In the genomic region with DNA sequence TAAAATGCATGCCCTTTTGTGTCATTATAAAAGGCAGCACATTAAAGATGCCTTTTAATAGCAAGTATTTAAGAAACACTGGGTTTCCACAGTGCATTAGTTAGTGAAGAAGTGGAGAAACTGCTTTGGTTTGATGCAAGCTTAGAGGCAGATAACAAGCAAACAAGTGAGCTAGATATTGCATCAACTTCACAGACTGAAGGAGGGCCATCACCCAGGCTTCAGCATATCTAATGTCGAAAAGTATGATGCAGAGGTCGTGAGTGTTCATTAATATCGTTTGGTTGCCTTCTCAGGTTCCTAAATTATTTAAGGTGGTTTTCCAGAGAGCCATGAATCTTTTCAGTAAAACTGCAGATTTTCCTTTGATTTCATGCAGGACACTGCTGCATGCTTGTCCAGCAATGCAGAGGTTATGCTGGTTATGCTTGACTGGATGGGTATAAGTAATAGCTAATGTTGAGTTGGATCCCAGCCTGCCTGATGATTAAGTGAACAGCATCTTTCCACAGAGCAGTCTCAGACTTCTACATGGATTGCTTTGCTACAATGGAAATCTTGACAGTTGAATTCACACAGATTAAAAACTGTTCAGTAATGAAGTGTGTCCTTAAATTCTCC, we compare ENCODE assay signal across 14 cellular contexts.
A peak's percentile ranks its signal among the peaks of the same experiment; 100 is the strongest.
DNase-seq lines count a peak whose midpoint lies in the region; ATAC-seq and TF ChIP-seq lines count a peak whose summit lies in the region.
"Had no signal": no experiment of that assay in that cellular context is flagged by ENCODE, and none has a peak within 500 bp of the region (broad histone marks: within the 10 kb centered on the region; RNA-seq: fewer than 3 reads in every experiment).

No MANE protein-coding gene starts in this region.

- peaks cover 3% of the 10 kb centered on the region for H3K36me3 Mint-ChIP-seq in chondrocyte (ENCODE audit: low read depth)
- H3K36me3 Mint-ChIP-seq: activated CD8-positive, alpha-beta memory T cell treated with anti-CD3 and anti-CD28 coated beads, Interleukin-2, amount 10 ng/mL, durations not matched to agents 7 days and 5 days had no signal

- ATAC-seq in GM21423 (IDR thresholded peaks at IDR 0.05; ENCODE audit: unreplicated experiment) = no peak
- no peak for ATAC-seq in GM19324 (IDR thresholded peaks at IDR 0.05; ENCODE audit: low FRiP score, unreplicated experiment)
- ATAC-seq: activated CD8-positive, alpha-beta memory T cell treated with anti-CD3 and anti-CD28 coated beads, Interleukin-2, amount 10 ng/mL, durations not matched to agents 7 days and 5 days had no signal

- no peaks in the 10 kb centered on the region for H3K79me1 ChIP-seq in mesendoderm (ENCODE audit: low read length)

- H3K27me3 ChIP-seq in Karpas-422 (ENCODE audit: low read length) = no peaks in the 10 kb centered on the region
- no peaks in the 10 kb centered on the region for H3K27me3 ChIP-seq in mesendoderm (ENCODE audit: insufficient read depth, low read length, poor library complexity)

- H3K27me3 Mint-ChIP-seq in chondrocyte (ENCODE audit: low read depth) = no peaks in the 10 kb centered on the region
- H3K27me3 Mint-ChIP-seq: activated naive CD8-positive, alpha-beta T cell; progenitor cell of endocrine pancreas had no signal

- H3K4me1 ChIP-seq in Karpas-422 (ENCODE audit: low read length) (peaks cover 24% of the 10 kb centered on the region), mesendoderm (ENCODE audit: control insufficient read depth, low read depth, low read length) (peaks cover 2% of the 10 kb centered on the region)

- H4K8ac ChIP-seq in mesendoderm (ENCODE audit: low read depth, low read length) = no peak overlapping the region

- no peaks in the 10 kb centered on the region for H3K9me3 ChIP-seq in Karpas-422 (ENCODE audit: low read length)

- no peak overlapping the region for H2AFZ ChIP-seq in Karpas-422 (ENCODE audit: low read length)

- no peak overlapping the region for H3K27ac ChIP-seq in Karpas-422 (ENCODE audit: low read length)
- H3K27ac ChIP-seq in mesendoderm (ENCODE audit: low read depth, low read length) = no peak overlapping the region

- H3K4me1 Mint-ChIP-seq in chondrocyte (ENCODE audit: low read depth) = peaks cover 99% of the 10 kb centered on the region

- H3K79me2 ChIP-seq in Karpas-422 (ENCODE audit: low read length) = no peaks in the 10 kb centered on the region
- H3K79me2 ChIP-seq in mesendoderm (ENCODE audit: control insufficient read depth, insufficient read depth, low read length) = no peaks in the 10 kb centered on the region

- no peak overlapping the region for H4K5ac ChIP-seq in mesendoderm (ENCODE audit: low read length)

- H3K4ac ChIP-seq in mesendoderm (ENCODE audit: low read depth, low read length) = no peak overlapping the region

- no peak overlapping the region for H2BK120ac ChIP-seq in mesendoderm (ENCODE audit: low read depth, low read length)

- H3K18ac ChIP-seq in mesendoderm (ENCODE audit: low read length) = peak overlapping the region; percentile 18

- H3K9me2 ChIP-seq in Karpas-422 (replicated peaks; ENCODE audit: insufficient read depth, low read length) = no peaks in the 10 kb centered on the region

- H3K4me3 ChIP-seq in Karpas-422 (ENCODE audit: low read length) (no peak overlapping the region), mesendoderm (ENCODE audit: low read length) (no peak overlapping the region)

- H2BK5ac ChIP-seq in mesendoderm (ENCODE audit: low read length) = no peak overlapping the region

- H2BK15ac ChIP-seq in mesendoderm (replicated peaks; ENCODE audit: low read depth) = peak overlapping the region; percentile 2

- no peak overlapping the region for H3K56ac ChIP-seq in mesendoderm (ENCODE audit: low read length)

- no peak overlapping the region for H3K23ac ChIP-seq in mesendoderm (ENCODE audit: low read length)

- H2AK5ac ChIP-seq in mesendoderm (ENCODE audit: low read length) = no peak overlapping the region

- H3K36me3 ChIP-seq in Karpas-422 (ENCODE audit: insufficient read depth, low read length) (no peaks in the 10 kb centered on the region), mesendoderm (ENCODE audit: control insufficient read depth, insufficient read depth, low read length) (no peaks in the 10 kb centered on the region)

- H3K27ac Mint-ChIP-seq in chondrocyte (ENCODE audit: unreplicated experiment) = peak overlapping the region; percentile 73
- H3K27ac Mint-ChIP-seq: activated CD8-positive, alpha-beta memory T cell treated with anti-CD3 and anti-CD28 coated beads, Interleukin-2, amount 10 ng/mL, durations not matched to agents 7 days and 5 days; activated naive CD8-positive, alpha-beta T cell; progenitor cell of endocrine pancreas had no signal

- no peaks in the 10 kb centered on the region for H3K9me3 Mint-ChIP-seq in chondrocyte (ENCODE audit: low read depth)

- no CpG with 5 or more reads among the region's 3 CpGs for WGBS in mesendoderm (ENCODE audit: extremely low coverage, insufficient coverage, low lambda C conversion rate)

- no peaks in the 10 kb centered on the region; the same call in 1 of the 2 replicates for H4K20me1 ChIP-seq in Karpas-422 (ENCODE audit: insufficient read depth, low read depth, low read length)

- no peak overlapping the region for H3K9ac ChIP-seq in Karpas-422 (ENCODE audit: low read length)
- no peak overlapping the region for H3K9ac ChIP-seq in mesendoderm (ENCODE audit: low read length)

- H3K4me2 ChIP-seq in Karpas-422 (ENCODE audit: low read depth, low read length, poor library complexity, severe bottlenecking) (peak overlapping the region; percentile 20), mesendoderm (ENCODE audit: low read length) (no peak overlapping the region)

- no peak for TF ChIP-seq CTCF in chondrocyte (IDR thresholded peaks at IDR 0.05)

- H3K4me3 Mint-ChIP-seq in chondrocyte (ENCODE audit: unreplicated experiment) = no peak overlapping the region
- H3K4me3 Mint-ChIP-seq: activated CD8-positive, alpha-beta memory T cell treated with anti-CD3 and anti-CD28 coated beads, Interleukin-2, amount 10 ng/mL, durations not matched to agents 7 days and 5 days; activated naive CD8-positive, alpha-beta T cell had no signal

- DNase-seq in AG08395 (ENCODE audit: low spot score) = peak; percentile 41
- no peak for DNase-seq in Karpas-422
- DNase-seq in chondrocyte (ENCODE audit: low spot score) = no peak
- DNase-seq in mesendoderm = no peak
- no peak for DNase-seq in NCI-H1436 (lab: John Stamatoyannopoulos, UW)
- DNase-seq in NCI-H187 (lab: John Stamatoyannopoulos, UW) = no peak
- DNase-seq: activated CD8-positive, alpha-beta memory T cell treated with anti-CD3 and anti-CD28 coated beads, Interleukin-2, amount 10 ng/mL, durations not matched to agents 7 days and 5 days; C1 segment of cervical spinal cord; H7; stimulated activated CD4-positive, alpha-beta T cell treated with anti-CD3 and anti-CD28 coated beads, Interleukin-1b, Interleukin-23, amount 100 ng/mL, for 48 hours had no signal
